ENCODE assay signal across 1 cellular context in the genomic region with DNA sequence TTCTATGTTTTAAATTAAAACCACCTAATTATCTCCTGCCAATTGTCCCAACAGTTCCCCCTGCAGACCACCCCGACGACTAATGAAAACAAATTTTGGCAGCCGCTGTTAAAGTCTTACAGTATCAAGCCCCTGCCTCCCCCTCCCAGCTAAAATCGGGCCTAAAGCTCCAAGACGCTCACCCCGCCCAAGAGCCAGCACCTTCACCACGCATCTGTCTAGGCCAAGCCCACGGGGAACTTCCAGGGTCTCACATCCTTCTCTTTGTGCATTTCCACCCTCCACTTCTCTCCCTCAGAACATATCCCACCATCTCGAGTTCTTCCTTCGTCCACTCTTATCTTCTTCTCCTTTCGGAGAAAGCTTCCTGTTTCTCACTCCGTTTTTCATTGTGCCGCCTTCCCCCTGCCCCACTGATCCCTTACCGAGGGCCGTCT.
TF ChIP-seq lines count a peak whose summit lies in the region.

No MANE protein-coding gene starts in this region.

TF ChIP-seq in HEK293, 187 proteins besides CTCF, POLR2A, EP300 and RAD21 (continued from another document):
- TF ChIP-seq KLF8 (tag by site-specific recombination; IDR thresholded peaks at IDR 0.05): no peak
- peak; percentile 77; the same call in 1 of the 2 replicates for TF ChIP-seq ZNF335 (tag by site-specific recombination; conservative IDR thresholded peaks at IDR 0.05)
- TF ChIP-seq, protein P1, sequence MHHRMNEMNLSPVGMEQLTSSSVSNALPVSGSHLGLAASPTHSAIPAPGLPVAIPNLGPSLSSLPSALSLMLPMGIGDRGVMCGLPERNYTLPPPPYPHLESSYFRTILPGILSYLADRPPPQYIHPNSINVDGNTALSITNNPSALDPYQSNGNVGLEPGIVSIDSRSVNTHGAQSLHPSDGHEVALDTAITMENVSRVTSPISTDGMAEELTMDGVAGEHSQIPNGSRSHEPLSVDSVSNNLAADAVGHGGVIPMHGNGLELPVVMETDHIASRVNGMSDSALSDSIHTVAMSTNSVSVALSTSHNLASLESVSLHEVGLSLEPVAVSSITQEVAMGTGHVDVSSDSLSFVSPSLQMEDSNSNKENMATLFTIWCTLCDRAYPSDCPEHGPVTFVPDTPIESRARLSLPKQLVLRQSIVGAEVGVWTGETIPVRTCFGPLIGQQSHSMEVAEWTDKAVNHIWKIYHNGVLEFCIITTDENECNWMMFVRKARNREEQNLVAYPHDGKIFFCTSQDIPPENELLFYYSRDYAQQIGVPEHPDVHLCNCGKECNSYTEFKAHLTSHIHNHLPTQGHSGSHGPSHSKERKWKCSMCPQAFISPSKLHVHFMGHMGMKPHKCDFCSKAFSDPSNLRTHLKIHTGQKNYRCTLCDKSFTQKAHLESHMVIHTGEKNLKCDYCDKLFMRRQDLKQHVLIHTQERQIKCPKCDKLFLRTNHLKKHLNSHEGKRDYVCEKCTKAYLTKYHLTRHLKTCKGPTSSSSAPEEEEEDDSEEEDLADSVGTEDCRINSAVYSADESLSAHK (tag by site-specific recombination; IDR thresholded peaks at IDR 0.05): no peak
- TF ChIP-seq, protein P2, sequence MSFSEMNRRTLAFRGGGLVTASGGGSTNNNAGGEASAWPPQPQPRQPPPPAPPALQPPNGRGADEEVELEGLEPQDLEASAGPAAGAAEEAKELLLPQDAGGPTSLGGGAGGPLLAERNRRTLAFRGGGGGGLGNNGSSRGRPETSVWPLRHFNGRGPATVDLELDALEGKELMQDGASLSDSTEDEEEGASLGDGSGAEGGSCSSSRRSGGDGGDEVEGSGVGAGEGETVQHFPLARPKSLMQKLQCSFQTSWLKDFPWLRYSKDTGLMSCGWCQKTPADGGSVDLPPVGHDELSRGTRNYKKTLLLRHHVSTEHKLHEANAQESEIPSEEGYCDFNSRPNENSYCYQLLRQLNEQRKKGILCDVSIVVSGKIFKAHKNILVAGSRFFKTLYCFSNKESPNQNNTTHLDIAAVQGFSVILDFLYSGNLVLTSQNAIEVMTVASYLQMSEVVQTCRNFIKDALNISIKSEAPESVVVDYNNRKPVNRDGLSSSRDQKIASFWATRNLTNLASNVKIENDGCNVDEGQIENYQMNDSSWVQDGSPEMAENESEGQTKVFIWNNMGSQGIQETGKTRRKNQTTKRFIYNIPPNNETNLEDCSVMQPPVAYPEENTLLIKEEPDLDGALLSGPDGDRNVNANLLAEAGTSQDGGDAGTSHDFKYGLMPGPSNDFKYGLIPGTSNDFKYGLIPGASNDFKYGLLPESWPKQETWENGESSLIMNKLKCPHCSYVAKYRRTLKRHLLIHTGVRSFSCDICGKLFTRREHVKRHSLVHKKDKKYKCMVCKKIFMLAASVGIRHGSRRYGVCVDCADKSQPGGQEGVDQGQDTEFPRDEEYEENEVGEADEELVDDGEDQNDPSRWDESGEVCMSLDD (tag by site-specific recombination; IDR thresholded peaks at IDR 0.05): no peak
- no peak for TF ChIP-seq ZNF202 (tag by site-specific recombination; IDR thresholded peaks at IDR 0.05; ENCODE audit: borderline replicate concordance)
- TF ChIP-seq SALL2 (tag by site-specific recombination; IDR thresholded peaks at IDR 0.05; ENCODE audit: borderline replicate concordance): no peak
- TF ChIP-seq ZBTB17 (tag by site-specific recombination; IDR thresholded peaks at IDR 0.05): 0 out of 2 replicates have a peak, but pooled peaks have one; percentile 45
- TF ChIP-seq, protein P3, sequence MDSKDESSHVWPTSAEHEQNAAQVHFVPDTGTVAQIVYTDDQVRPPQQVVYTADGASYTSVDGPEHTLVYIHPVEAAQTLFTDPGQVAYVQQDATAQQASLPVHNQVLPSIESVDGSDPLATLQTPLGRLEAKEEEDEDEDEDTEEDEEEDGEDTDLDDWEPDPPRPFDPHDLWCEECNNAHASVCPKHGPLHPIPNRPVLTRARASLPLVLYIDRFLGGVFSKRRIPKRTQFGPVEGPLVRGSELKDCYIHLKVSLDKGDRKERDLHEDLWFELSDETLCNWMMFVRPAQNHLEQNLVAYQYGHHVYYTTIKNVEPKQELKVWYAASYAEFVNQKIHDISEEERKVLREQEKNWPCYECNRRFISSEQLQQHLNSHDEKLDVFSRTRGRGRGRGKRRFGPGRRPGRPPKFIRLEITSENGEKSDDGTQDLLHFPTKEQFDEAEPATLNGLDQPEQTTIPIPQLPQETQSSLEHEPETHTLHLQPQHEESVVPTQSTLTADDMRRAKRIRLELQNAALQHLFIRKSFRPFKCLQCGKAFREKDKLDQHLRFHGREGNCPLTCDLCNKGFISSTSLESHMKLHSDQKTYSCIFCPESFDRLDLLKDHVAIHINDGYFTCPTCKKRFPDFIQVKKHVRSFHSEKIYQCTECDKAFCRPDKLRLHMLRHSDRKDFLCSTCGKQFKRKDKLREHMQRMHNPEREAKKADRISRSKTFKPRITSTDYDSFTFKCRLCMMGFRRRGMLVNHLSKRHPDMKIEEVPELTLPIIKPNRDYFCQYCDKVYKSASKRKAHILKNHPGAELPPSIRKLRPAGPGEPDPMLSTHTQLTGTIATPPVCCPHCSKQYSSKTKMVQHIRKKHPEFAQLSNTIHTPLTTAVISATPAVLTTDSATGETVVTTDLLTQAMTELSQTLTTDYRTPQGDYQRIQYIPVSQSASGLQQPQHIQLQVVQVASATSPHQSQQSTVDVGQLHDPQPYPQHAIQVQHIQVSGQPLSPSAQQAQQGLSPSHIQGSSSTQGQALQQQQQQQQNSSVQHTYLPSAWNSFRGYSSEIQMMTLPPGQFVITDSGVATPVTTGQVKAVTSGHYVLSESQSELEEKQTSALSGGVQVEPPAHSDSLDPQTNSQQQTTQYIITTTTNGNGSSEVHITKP (tag by site-specific recombination; IDR thresholded peaks at IDR 0.05): peak; percentile 1
- no peak for TF ChIP-seq ZNF48 (tag by site-specific recombination; IDR thresholded peaks at IDR 0.05)
- TF ChIP-seq, protein P4, sequence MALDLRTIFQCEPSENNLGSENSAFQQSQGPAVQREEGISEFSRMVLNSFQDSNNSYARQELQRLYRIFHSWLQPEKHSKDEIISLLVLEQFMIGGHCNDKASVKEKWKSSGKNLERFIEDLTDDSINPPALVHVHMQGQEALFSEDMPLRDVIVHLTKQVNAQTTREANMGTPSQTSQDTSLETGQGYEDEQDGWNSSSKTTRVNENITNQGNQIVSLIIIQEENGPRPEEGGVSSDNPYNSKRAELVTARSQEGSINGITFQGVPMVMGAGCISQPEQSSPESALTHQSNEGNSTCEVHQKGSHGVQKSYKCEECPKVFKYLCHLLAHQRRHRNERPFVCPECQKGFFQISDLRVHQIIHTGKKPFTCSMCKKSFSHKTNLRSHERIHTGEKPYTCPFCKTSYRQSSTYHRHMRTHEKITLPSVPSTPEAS (tag by site-specific recombination; IDR thresholded peaks at IDR 0.05): no peak
- TF ChIP-seq ZNF548 (tag by site-specific recombination; IDR thresholded peaks at IDR 0.05): no peak
- peak; percentile 61; the same call in 1 of the 2 replicates for TF ChIP-seq PRDM1 (tag by site-specific recombination; IDR thresholded peaks at IDR 0.05)
- TF ChIP-seq ZNF747 (tag by site-specific recombination; IDR thresholded peaks at IDR 0.05): no peak
- no peak for TF ChIP-seq RBAK (tag by site-specific recombination; IDR thresholded peaks at IDR 0.05)
- peak; percentile 94; the same call in 1 of the 2 replicates for TF ChIP-seq ZBTB48 (tag by site-specific recombination; IDR thresholded peaks at IDR 0.05)
- TF ChIP-seq ZNF768 (tag by site-specific recombination; IDR thresholded peaks at IDR 0.05): no peak
- peak; percentile 52 for TF ChIP-seq ZNF600 (tag by site-specific recombination; IDR thresholded peaks at IDR 0.05)
TF ChIP-seq in HEK293: peak in this region for 9.
